ENCODE assay signal across 1 cellular context in genomic region chr1:220789532-220790147, GRCh38.
TF ChIP-seq lines count a peak whose summit lies in the region.

No MANE protein-coding gene starts in this region.

TF ChIP-seq in K562, 482 proteins besides CTCF, POLR2A, EP300 and RAD21:
- TF ChIP-seq GATAD2A (IDR thresholded peaks at IDR 0.05) (no peak), CEBPB (tag; IDR thresholded peaks at IDR 0.05) (peak; percentile 60), ZC3H8 (IDR thresholded peaks at IDR 0.05) (no peak), ZNF146 (CRISPR knock-in tag; IDR thresholded peaks at IDR 0.05; ENCODE audit: unreplicated experiment) (peak; percentile 78), RBM25 (IDR thresholded peaks at IDR 0.05; ENCODE audit: low read depth, low read length, severe bottlenecking) (peak; percentile 56), TAF9B (IDR thresholded peaks at IDR 0.05; ENCODE audit: partially characterized antibody) (no peak), ETS1 (conservative IDR thresholded peaks at IDR 0.05; ENCODE audit: control insufficient read depth, low read depth, low read length) (no peak), MITF (IDR thresholded peaks at IDR 0.05) (no peak), CEBPG (CRISPR knock-in tag; IDR thresholded peaks at IDR 0.05) (no peak), CEBPG (tag; conservative IDR thresholded peaks at IDR 0.05 in 1 of 2, IDR thresholded peaks at IDR 0.05 in 1 of 2) (peak in 1 of 2 experiments; percentile 72; a peak in 3 of 4 replicates), SRSF1 (IDR thresholded peaks at IDR 0.05; ENCODE audit: low read depth, low read length) (no peak)
- TF ChIP-seq, protein P1, sequence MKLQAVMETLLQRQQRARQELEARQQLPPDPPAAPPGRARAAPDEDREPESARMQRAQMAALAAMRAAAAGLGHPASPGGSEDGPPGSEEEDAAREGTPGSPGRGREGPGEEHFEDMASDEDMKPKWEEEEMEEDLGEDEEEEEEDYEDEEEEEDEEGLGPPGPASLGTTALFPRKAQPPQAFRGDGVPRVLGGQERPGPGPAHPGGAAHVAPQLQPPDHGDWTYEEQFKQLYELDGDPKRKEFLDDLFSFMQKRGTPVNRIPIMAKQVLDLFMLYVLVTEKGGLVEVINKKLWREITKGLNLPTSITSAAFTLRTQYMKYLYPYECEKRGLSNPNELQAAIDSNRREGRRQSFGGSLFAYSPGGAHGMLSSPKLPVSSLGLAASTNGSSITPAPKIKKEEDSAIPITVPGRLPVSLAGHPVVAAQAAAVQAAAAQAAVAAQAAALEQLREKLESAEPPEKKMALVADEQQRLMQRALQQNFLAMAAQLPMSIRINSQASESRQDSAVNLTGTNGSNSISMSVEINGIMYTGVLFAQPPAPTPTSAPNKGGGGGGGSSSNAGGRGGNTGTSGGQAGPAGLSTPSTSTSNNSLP (IDR thresholded peaks at IDR 0.05; ENCODE audit: borderline replicate concordance, low read depth, low read length): no peak
